ENCODE assay signal across 8 cellular contexts in genomic region chr11:114280696-114281095, GRCh38. TPM values are rescaled to one million over a fixed set of nuclear protein-coding genes. Genes with fewer than 3 reads are reported as not detected.
DNase-seq lines count a peak whose midpoint lies in the region; ATAC-seq, FAIRE-seq and TF ChIP-seq lines count a peak whose summit lies in the region.

No MANE protein-coding gene starts in this region.

- 86% methylated on average over 1 of the region's 6 CpGs for WGBS in mammary epithelial cell (ENCODE audit: low coverage, missing lambda C conversion rate)
- 16% methylated on average over 6 of the region's 6 CpGs for WGBS in HepG2 (ENCODE audit: low lambda C conversion rate)

- H3K4me1 ChIP-seq in mammary epithelial cell (ENCODE audit: insufficient read depth, low read length) = peaks cover 20% of the 10 kb centered on the region
- H3K4me1 ChIP-seq in HepG2 (ENCODE audit: insufficient read depth, low read length) = no peaks in the 10 kb centered on the region
- H3K4me1 ChIP-seq in uterus = no peaks in the 10 kb centered on the region

- in situ Hi-C loops in mammary epithelial cell (cut with MboI; ENCODE audit: low sequenced_read_pairs in 2 of 2) (loop anchor here in 1 of 2 donors (25.0 kb wide), 1 partner anchor 132 kb away; the partner anchor contains the start of genes C11orf71 and RBM7), HepG2 (cut with HindIII; ENCODE audit: extremely low pct_ligation_motif_present, low pct_unique_long_range_greater_than_20kb) (loop anchor here (10.0 kb wide), 1 partner anchor 484 kb away; no protein-coding TSS in a partner anchor)

- TF ChIP-seq EP300 in HepG2 (IDR thresholded peaks at IDR 0.05; ENCODE audit: low read depth in 2 of 2, low read length in 2 of 2) (no peak), HepG2 (CRISPR knock-in tag; IDR thresholded peaks at IDR 0.05; ENCODE audit: borderline replicate concordance) (no peak)

- no peaks in the 10 kb centered on the region for H3K9me3 ChIP-seq in mammary epithelial cell (replicated peaks; ENCODE audit: insufficient read depth, low read length)
- H3K9me3 ChIP-seq in HepG2 (ENCODE audit: low read length) = no peaks in the 10 kb centered on the region
- no peaks in the 10 kb centered on the region for H3K9me3 ChIP-seq in uterus

- peak; percentile 91 for ATAC-seq in HepG2
- ATAC-seq in activated CD4-positive, CD25-positive, alpha-beta regulatory T cell treated with anti-CD3 and anti-CD28 coated beads, Interleukin-2, amount 50 U/mL, for 24 hours = no peak

- no peak for TF ChIP-seq POLR2A in HepG2 (IDR thresholded peaks at IDR 0.05; ENCODE audit: insufficient read depth in 1 of 2, low read depth in 2 of 2, low read length in 2 of 2)
- no peak for TF ChIP-seq POLR2A in uterus (IDR thresholded peaks at IDR 0.05)

- peak; percentile 86 for DNase-seq in HCEC 1CT
- DNase-seq in NCI-H748 (lab: John Stamatoyannopoulos, UW; ENCODE audit: unreplicated experiment) = peak; percentile 76
- peak; percentile 57 for DNase-seq in mammary epithelial cell
- peak; percentile 46 for DNase-seq in HepG2 (ENCODE audit: low spot score)
- DNase-seq in uterus = peak; percentile 54 to 67
- no peak for DNase-seq in activated gamma-delta T cell (lab: John Stamatoyannopoulos, UW)

- dilution Hi-C loops in mammary epithelial cell (cut with HindIII; ENCODE audit: low sequenced_read_pairs) = no loop called here

- H3K27me3 ChIP-seq in mammary epithelial cell (ENCODE audit: insufficient read depth, low read length) = no peaks in the 10 kb centered on the region
- H3K27me3 ChIP-seq in HepG2 (ENCODE audit: control insufficient read depth in 1 of 2, insufficient read depth in 2 of 2, low read length in 2 of 2) = peaks cover 4 to 8% of the 10 kb centered on the region in 2 experiments; a peak in 3 of 5 replicates
- no peaks in the 10 kb centered on the region for H3K27me3 ChIP-seq in uterus

- H3K27ac ChIP-seq in C4-2B = peak overlapping the region; percentile 14
- no peak overlapping the region for H3K27ac ChIP-seq in mammary epithelial cell (ENCODE audit: insufficient read depth, low read depth, low read length)
- no peak overlapping the region for H3K27ac ChIP-seq in HepG2 (ENCODE audit: extremely low read length, insufficient read depth, low read length)
- peak overlapping the region in 1 of 2 donors; percentile 40 for H3K27ac ChIP-seq in uterus

- peak overlapping the region; percentile 24 for H2AFZ ChIP-seq in mammary epithelial cell (ENCODE audit: low read depth, low read length)
- no peak overlapping the region for H2AFZ ChIP-seq in HepG2 (ENCODE audit: low read length)

- no peak overlapping the region for H3K4me2 ChIP-seq in mammary epithelial cell (ENCODE audit: insufficient read depth, low read depth, low read length)
- H3K4me2 ChIP-seq in HepG2 (ENCODE audit: low read depth, low read length) = no peak overlapping the region; the same call in 1 of the 2 replicates

- H3K79me2 ChIP-seq in mammary epithelial cell (ENCODE audit: insufficient read depth, low read length) = no peaks in the 10 kb centered on the region
- H3K79me2 ChIP-seq in HepG2 (ENCODE audit: insufficient read depth, low read length) = no peaks in the 10 kb centered on the region

- FAIRE-seq in HepG2 (lab: Jason Lieb, UNC) = peak; percentile 60

- intact Hi-C loops in mammary epithelial cell (cut with micrococcal nuclease) = loop anchor here (1.0 to 5.0 kb wide), 9 partner anchors 16 to 1222 kb away; partner anchors contain the start of genes CADM1 and NNMT
- intact Hi-C loops in HepG2 (cut with micrococcal nuclease; ENCODE audit: unreplicated experiment) = loop anchor here (1.0 kb wide), 1 partner anchor 482 kb away; no protein-coding TSS in a partner anchor
- intact Hi-C loops in uterus (cut with DNase I; ENCODE audit: low total_unique reads) = no loop called here

- BruUV-seq in mammary epithelial cell (replicated peaks; lab: Mats Ljungman, UMichigan) = no TSS peak
- no TSS peak for BruUV-seq in HepG2 (replicated peaks; lab: Mats Ljungman, UMichigan)

- H3K9ac ChIP-seq in mammary epithelial cell (ENCODE audit: insufficient read depth, low read length) (no peak overlapping the region), HepG2 (ENCODE audit: insufficient read depth, low read depth, low read length) (no peak overlapping the region)

- POLR2A ChIA-PET in HepG2 (lab: Yijun Ruan, JAX) = no interaction called here

- TF ChIP-seq CTCF in C4-2B (conservative IDR thresholded peaks at IDR 0.05) = peak; percentile 75
- TF ChIP-seq CTCF in mammary epithelial cell (conservative IDR thresholded peaks at IDR 0.05 in 1 of 2, IDR thresholded peaks at IDR 0.05 in 1 of 2; ENCODE audit: extremely low read depth in 1 of 2, insufficient read depth in 1 of 2, low read depth in 1 of 2, low read length in 2 of 2) = peak; percentile 72 to 76
- TF ChIP-seq CTCF in HepG2 (CRISPR knock-in tag; IDR thresholded peaks at IDR 0.05) = peak; percentile 88
- peak in 3 of 4 experiments; percentile 45 to 67 (median 67) for TF ChIP-seq CTCF in uterus (IDR thresholded peaks at IDR 0.05)

- TF ChIP-seq RAD21 in HepG2 (CRISPR knock-in tag; IDR thresholded peaks at IDR 0.05) = peak; percentile 51; the same call in 1 of the 2 replicates

- H4K20me1 ChIP-seq in mammary epithelial cell (ENCODE audit: insufficient read depth, low read length) = no peaks in the 10 kb centered on the region
- no peaks in the 10 kb centered on the region for H4K20me1 ChIP-seq in HepG2 (ENCODE audit: insufficient read depth, low read length)

- CTCF ChIA-PET in mammary epithelial cell (lab: Charles Lee; ENCODE audit: low non-redundant PET) (interaction anchor here (0.7 kb wide), 1 partner anchor 20 kb away, joined by 3 read pairs; no protein-coding TSS in a partner anchor), HepG2 (lab: Yijun Ruan, JAX; ENCODE audit: low intra/inter-chr PET ratio, low total read pairs) (interaction anchor here (2.3 kb wide), 1 partner anchor 482 kb away, joined by 11 read pairs; no protein-coding TSS in a partner anchor)

- no peak overlapping the region for H3K4me3 ChIP-seq in mammary epithelial cell (replicated peaks in 1 of 3; ENCODE audit: insufficient read depth in 1 of 3, low read depth in 2 of 3, low read length in 3 of 3)
- H3K4me3 ChIP-seq in HepG2 (replicated peaks in 1 of 3; ENCODE audit: insufficient read depth in 1 of 3, low read depth in 2 of 3, low read length in 3 of 3) = no peak overlapping the region
- H3K4me3 ChIP-seq in uterus = no peak overlapping the region

- H3K36me3 ChIP-seq in mammary epithelial cell (ENCODE audit: insufficient read depth, low read length) = no peaks in the 10 kb centered on the region
- no peaks in the 10 kb centered on the region for H3K36me3 ChIP-seq in HepG2 (replicated peaks in 1 of 2; ENCODE audit: control insufficient read depth in 1 of 2, insufficient read depth in 2 of 2, low read length in 2 of 2)
- H3K36me3 ChIP-seq in uterus = no peaks in the 10 kb centered on the region

TF ChIP-seq in HepG2, 621 proteins besides CTCF, POLR2A, EP300 and RAD21 (continues in another document):
- TF ChIP-seq NKX3-1 (CRISPR knock-in tag; IDR thresholded peaks at IDR 0.05) = no peak
- TF ChIP-seq, protein P1, sequence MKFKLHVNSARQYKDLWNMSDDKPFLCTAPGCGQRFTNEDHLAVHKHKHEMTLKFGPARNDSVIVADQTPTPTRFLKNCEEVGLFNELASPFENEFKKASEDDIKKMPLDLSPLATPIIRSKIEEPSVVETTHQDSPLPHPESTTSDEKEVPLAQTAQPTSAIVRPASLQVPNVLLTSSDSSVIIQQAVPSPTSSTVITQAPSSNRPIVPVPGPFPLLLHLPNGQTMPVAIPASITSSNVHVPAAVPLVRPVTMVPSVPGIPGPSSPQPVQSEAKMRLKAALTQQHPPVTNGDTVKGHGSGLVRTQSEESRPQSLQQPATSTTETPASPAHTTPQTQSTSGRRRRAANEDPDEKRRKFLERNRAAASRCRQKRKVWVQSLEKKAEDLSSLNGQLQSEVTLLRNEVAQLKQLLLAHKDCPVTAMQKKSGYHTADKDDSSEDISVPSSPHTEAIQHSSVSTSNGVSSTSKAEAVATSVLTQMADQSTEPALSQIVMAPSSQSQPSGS (CRISPR knock-in tag; IDR thresholded peaks at IDR 0.05) = no peak
- TF ChIP-seq ZSCAN9 (CRISPR knock-in tag; IDR thresholded peaks at IDR 0.05; ENCODE audit: borderline replicate concordance) = no peak
- no peak for TF ChIP-seq CENPX (CRISPR knock-in tag; IDR thresholded peaks at IDR 0.05)
- TF ChIP-seq ZNF713 (CRISPR knock-in tag; IDR thresholded peaks at IDR 0.05) = no peak
- TF ChIP-seq ZNF138 (CRISPR knock-in tag; IDR thresholded peaks at IDR 0.05; ENCODE audit: low read depth) = no peak

RNA-seq across cellular contexts. Expression of gene NNMT, which starts 15.5 kb away (rescaled TPM):
- total RNA-seq in mammary epithelial cell = 100 to 1,000 TPM; 131 to 605 TPM
- 130 TPM for polyA plus RNA-seq in mammary epithelial cell
- 88.0 TPM for polyA minus RNA-seq in mammary epithelial cell
- total RNA-seq in HepG2 (2016; rRNA removed; fragmentation: Illumina TruSeq; extraction: Trizol) = not detected in 2 replicates
- total RNA-seq in HepG2 (2016; cell fraction: cytosol; rRNA removed; fragmentation: Illumina TruSeq; extraction: Trizol; ENCODE audit: low read depth) = not detected in 2 replicates
- not detected in 2 replicates for total RNA-seq in HepG2 (2016; cell fraction: insoluble cytoplasmic fraction; rRNA removed; fragmentation: Illumina TruSeq; extraction: Trizol)
- total RNA-seq in HepG2 (2016; cell fraction: membrane; rRNA removed; fragmentation: Illumina TruSeq; extraction: Trizol) = not detected in 2 replicates
- not detected in 2 replicates for total RNA-seq in HepG2 (2016; cell fraction: nucleus; rRNA removed; fragmentation: Illumina TruSeq; extraction: Trizol)
- polyA plus RNA-seq in HepG2 (2011; rRNA removed) = 0.13 TPM in 1 of 2 replicates, not detected in the other
- 0.21 TPM in 1 of 2 replicates, not detected in the other for polyA plus RNA-seq in HepG2 (2011; cell fraction: cytosol; rRNA removed)
- not detected in 2 replicates for polyA plus RNA-seq in HepG2 (2011; cell fraction: nucleus; rRNA removed)
- not detected in 2 replicates for polyA plus RNA-seq in HepG2 (2012)
- not detected in 2 replicates for polyA plus RNA-seq in HepG2 (2016; cell fraction: cytosol; fragmentation: Illumina TruSeq; extraction: Trizol; ENCODE audit: low read depth)
- not detected in 2 replicates for polyA plus RNA-seq in HepG2 (2016; cell fraction: insoluble cytoplasmic fraction; fragmentation: Illumina TruSeq; extraction: Trizol; ENCODE audit: low read depth)
- not detected in 2 replicates for polyA plus RNA-seq in HepG2 (2016; cell fraction: membrane; fragmentation: Illumina TruSeq; extraction: Trizol; ENCODE audit: low read depth)
- not detected in 2 replicates for polyA plus RNA-seq in HepG2 (2016; cell fraction: nucleus; fragmentation: Illumina TruSeq; extraction: Trizol; ENCODE audit: insufficient read depth, low read depth)
- 129 TPM in 1 of 2 replicates, not detected in the other for polyA minus RNA-seq in HepG2 (2011; rRNA and poly(A)+ RNA removed; ENCODE audit: low replicate concordance)
- 1.6 and 1.8 TPM in 2 replicates for polyA minus RNA-seq in HepG2 (2011; cell fraction: cytosol; rRNA and poly(A)+ RNA removed)
- polyA minus RNA-seq in HepG2 (2011; cell fraction: nucleus; rRNA and poly(A)+ RNA removed) = 1.4 and 1.5 TPM in 2 replicates
- 100 to 1,000 TPM in 2 of 4 donors, 10 to 100 TPM in 1, 1 to 10 TPM in 1; 4.6 to 362 (median 116) TPM for total RNA-seq in uterus

Comparison
In these comparisons a context has a peak if more than half of its experiments do, and no peak if none do; other contexts are left out.
1. RNA of gene NNMT, which starts 15.5 kb away (total RNA-seq): 131 to 605 TPM in mammary epithelial cell and 4.6 to 362 TPM in uterus; not detected in HepG2; every median in the first group is over 4 times any median in the second.
2. Peak in every context shown above with its lines, with median percentiles within 50 percentile points of each other: CTCF ChIP-seq.